In the genomic region with DNA sequence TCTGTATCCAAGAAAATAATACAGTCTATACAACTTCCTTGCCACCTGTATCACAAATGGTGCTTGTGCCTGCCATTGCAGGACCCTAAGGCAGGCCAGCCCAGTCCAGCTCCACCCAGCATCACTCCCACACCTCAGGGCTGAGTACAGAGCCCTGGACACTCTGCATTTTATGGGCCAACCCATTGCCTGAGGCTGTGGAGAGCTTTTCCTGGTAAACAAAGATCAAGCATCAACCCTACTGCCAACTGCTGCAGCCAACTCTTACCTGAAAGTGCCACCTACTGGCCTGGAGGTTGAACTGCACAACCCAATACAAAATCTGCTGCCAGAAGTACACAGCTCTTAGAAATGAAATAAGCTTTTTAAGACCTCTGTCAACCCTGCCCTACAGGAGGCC, we compare ENCODE assay signal across 8 cellular contexts.
DNase-seq lines count a peak whose midpoint lies in the region; ATAC-seq and TF ChIP-seq lines count a peak whose summit lies in the region.

No MANE protein-coding gene starts in this region.

- no peaks in the 10 kb centered on the region for H3K4me1 ChIP-seq in gastroesophageal sphincter

- no peak for TF ChIP-seq EP300 in gastroesophageal sphincter (IDR thresholded peaks at IDR 0.05)

- H3K36me3 Mint-ChIP-seq in activated T-helper 17 cell treated with anti-CD3 and anti-CD28 coated beads, Interleukin-2, amount 50 U/mL, for 72 hours (ENCODE audit: low read depth), result no peaks in the 10 kb centered on the region

- peaks cover 31% of the 10 kb centered on the region for H3K9me3 Mint-ChIP-seq in activated T-helper 17 cell treated with anti-CD3 and anti-CD28 coated beads, Interleukin-2, amount 50 U/mL, for 72 hours

- peaks cover 0 to 13% (median 0%) of the 10 kb centered on the region in 3 donors for H3K9me3 ChIP-seq in gastroesophageal sphincter

- TF ChIP-seq CTCF in gastroesophageal sphincter (IDR thresholded peaks at IDR 0.05), result peak in 1 of 4 experiments; percentile 26

- no peaks in the 10 kb centered on the region for H3K36me3 ChIP-seq in gastroesophageal sphincter

- ATAC-seq in GM19463 (IDR thresholded peaks at IDR 0.05; ENCODE audit: unreplicated experiment) (peak; percentile 70), gastroesophageal sphincter (peak; percentile 55), HG02623 (IDR thresholded peaks at IDR 0.05; ENCODE audit: unreplicated experiment) (no peak), GM21825 (IDR thresholded peaks at IDR 0.05; ENCODE audit: unreplicated experiment) (no peak)
- no peak for ATAC-seq in activated T-helper 17 cell treated with anti-CD3 and anti-CD28 coated beads, Interleukin-2, amount 50 U/mL, for 72 hours (replicated peaks)

- H3K27me3 Mint-ChIP-seq in activated T-helper 17 cell treated with anti-CD3 and anti-CD28 coated beads, Interleukin-2, amount 50 U/mL, for 72 hours, result no peaks in the 10 kb centered on the region

- H3K4me1 Mint-ChIP-seq in activated T-helper 17 cell treated with anti-CD3 and anti-CD28 coated beads, Interleukin-2, amount 50 U/mL, for 72 hours, result no peaks in the 10 kb centered on the region

- TF ChIP-seq POLR2A in gastroesophageal sphincter (IDR thresholded peaks at IDR 0.05), result no peak

- DNase-seq in Ammon's horn (ENCODE audit: low spot score) (peak; percentile 6), NCI-H69 (lab: John Stamatoyannopoulos, UW) (peak; percentile 68), COLO829 (ENCODE audit: low spot score) (no peak)

- no peak overlapping the region for H3K4me3 Mint-ChIP-seq in activated T-helper 17 cell treated with anti-CD3 and anti-CD28 coated beads, Interleukin-2, amount 50 U/mL, for 72 hours

- no peak overlapping the region for H3K27ac Mint-ChIP-seq in activated T-helper 17 cell treated with anti-CD3 and anti-CD28 coated beads, Interleukin-2, amount 50 U/mL, for 72 hours

- H3K4me3 ChIP-seq in gastroesophageal sphincter, result no peak overlapping the region

- no peak overlapping the region for H3K27ac ChIP-seq in gastroesophageal sphincter

- no peaks in the 10 kb centered on the region for H3K27me3 ChIP-seq in gastroesophageal sphincter

Comparison
In these comparisons a context has a peak if more than half of its experiments do, and no peak if none do; other contexts are left out.
1. ATAC-seq: peak in GM19463 (single experiment) and gastroesophageal sphincter (single experiment); none in HG02623 (single experiment), activated T-helper 17 cell treated with anti-CD3 and anti-CD28 coated beads, Interleukin-2, amount 50 U/mL, for 72 hours (single experiment) and GM21825 (single experiment).